1 cellular context compared by ENCODE assay signal in genomic region chr1:102174259-102174863, GRCh38.
TF ChIP-seq lines count a peak whose summit lies in the region.

No MANE protein-coding gene starts in this region.

TF ChIP-seq in SK-N-SH, 30 proteins besides CTCF, POLR2A, EP300 and RAD21 (continued from another document):
- TF ChIP-seq REST (IDR thresholded peaks at IDR 0.05; ENCODE audit: low read depth, low read length) (no peak), FOSL2 (IDR thresholded peaks at IDR 0.05; ENCODE audit: borderline replicate concordance, low read depth) (no peak), ZBTB33 (IDR thresholded peaks at IDR 0.05; ENCODE audit: borderline replicate concordance, low read depth) (no peak), MAX (IDR thresholded peaks at IDR 0.05; ENCODE audit: low read depth) (no peak), TCF12 (IDR thresholded peaks at IDR 0.05) (no peak), JUND (IDR thresholded peaks at IDR 0.05) (no peak)
